ENCODE assay signal across 9 cellular contexts in the genomic region with DNA sequence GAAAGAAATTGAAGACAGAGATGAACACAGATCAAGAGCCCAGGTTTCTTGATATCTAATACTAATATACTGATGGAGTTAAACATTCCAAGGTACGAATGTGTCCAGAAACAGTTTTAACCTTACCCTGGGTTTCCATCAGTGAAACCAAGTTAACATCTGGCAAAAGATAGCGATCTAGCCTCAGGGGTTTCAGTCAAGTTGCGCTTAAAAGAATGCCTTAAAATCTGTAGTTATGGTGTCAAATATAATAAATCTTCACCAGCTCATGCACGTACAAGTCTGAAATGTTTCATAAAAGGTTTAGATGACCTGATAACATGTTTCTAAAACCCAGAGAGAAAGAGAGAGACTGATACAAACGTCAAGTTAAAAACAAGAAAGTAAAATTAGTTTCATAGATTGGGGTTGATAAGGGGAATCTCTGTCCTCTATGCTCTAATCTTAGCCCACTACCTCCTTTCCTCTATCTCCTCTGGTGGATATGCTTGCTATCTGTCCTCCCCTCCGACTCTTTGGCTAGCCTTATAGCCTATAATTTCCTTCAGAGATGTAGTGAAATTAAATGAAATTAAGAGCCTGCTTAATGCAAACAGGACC. TPM values are rescaled to one million over a fixed set of nuclear protein-coding genes. Genes with fewer than 3 reads are reported as not detected.
A peak's percentile ranks its signal among the peaks of the same experiment; 100 is the strongest.
DNase-seq lines count a peak whose midpoint lies in the region; ATAC-seq and TF ChIP-seq lines count a peak whose summit lies in the region.
"Had no signal": no experiment of that assay in that cellular context is flagged by ENCODE, and none has a peak within 500 bp of the region (broad histone marks: within the 10 kb centered on the region; RNA-seq: fewer than 3 reads in every experiment).

No MANE protein-coding gene starts in this region.

- CTCF ChIA-PET in CD4-positive, alpha-beta T cell (lab: Charles Lee) = interaction anchor here (1.5 to 2.0 kb wide), 3 partner anchors 11 to 23 kb away, joined by 4 to 10 read pairs (median 9); no protein-coding TSS in a partner anchor

- no peak for ATAC-seq in CD4-positive, alpha-beta T cell (ENCODE audit: poor library complexity)
- ATAC-seq in HG03135 (IDR thresholded peaks at IDR 0.05; ENCODE audit: unreplicated experiment) = no peak
- no peak for ATAC-seq in GM18505 (IDR thresholded peaks at IDR 0.05; ENCODE audit: unreplicated experiment)

- no peaks in the 10 kb centered on the region for H4K20me1 ChIP-seq in OCI-LY3 (ENCODE audit: insufficient read depth, low read length)

- TF ChIP-seq EP300 in ovary (IDR thresholded peaks at IDR 0.05) = no peak

- no peaks in the 10 kb centered on the region for H3K27me3 Mint-ChIP-seq in CD4-positive, alpha-beta T cell

- intact Hi-C loops in CD4-positive, alpha-beta T cell (cut with DNase I, micrococcal nuclease) = loop anchor here (1.0 to 2.0 kb wide), 7 partner anchors 11 to 84 kb away; a partner anchor contains a TSS
- intact Hi-C loops in dorsolateral prefrontal cortex (cut with DNase I) (loop anchor here (1.0 to 5.0 kb wide), 6 partner anchors 16 to 128 kb away; a partner anchor contains a TSS), ovary (cut with DNase I) (loop anchor here in 1 of 4 donors (1.0 kb wide), 1 partner anchor 16 kb away; no protein-coding TSS in a partner anchor)

- H3K27ac Mint-ChIP-seq in CD4-positive, alpha-beta T cell = peak overlapping the region; percentile 98

- peak overlapping the region; percentile 51 for H3K4me3 Mint-ChIP-seq in CD4-positive, alpha-beta T cell

- H3K9me3 ChIP-seq in CD4-positive, alpha-beta T cell (ENCODE audit: control insufficient read depth, low read length) = no peaks in the 10 kb centered on the region
- H3K9me3 ChIP-seq in OCI-LY3 (ENCODE audit: insufficient read depth, low read length) (no peaks in the 10 kb centered on the region), ovary (no peaks in the 10 kb centered on the region)

- H3K36me3 Mint-ChIP-seq in CD4-positive, alpha-beta T cell (ENCODE audit: low read depth) = no peaks in the 10 kb centered on the region

- H3K4me3 ChIP-seq in OCI-LY3 (ENCODE audit: low read length) (peak overlapping the region; percentile 80), dorsolateral prefrontal cortex (peak overlapping the region in 38 of 59 donors; percentile 47 to 78 (median 62)), ovary (no peak overlapping the region), H7 (ENCODE audit: insufficient read depth, low read depth, low read length) (no peak overlapping the region)

- H3K4me1 ChIP-seq in OCI-LY3 (ENCODE audit: low read length) (peaks cover 17% of the 10 kb centered on the region), ovary (ENCODE audit: insufficient read depth) (peaks cover 3% of the 10 kb centered on the region)

- peak overlapping the region; percentile 97 for H2AFZ ChIP-seq in OCI-LY3 (ENCODE audit: low read depth, low read length)

- 62 to 73% (median 67%) methylated on average over 6 of the region's 6 CpGs for WGBS in ovary, 3 donors

- H3K9ac ChIP-seq in OCI-LY3 (ENCODE audit: low read length) = peak overlapping the region; percentile 65

- DNase-seq in CD4-positive, alpha-beta T cell = no peak
- DNase-seq in dorsolateral prefrontal cortex (no peak), ovary (no peak), H7 (no peak)
- DNase-seq in activated CD4-positive, CD25-positive, alpha-beta regulatory T cell treated with anti-CD3 and anti-CD28 coated beads, Interleukin-2, amount 50 U/mL, for 72 hours = no peak
- DNase-seq: activated CD4-positive, CD25-positive, alpha-beta regulatory T cell had no signal

- no peak for TF ChIP-seq CTCF in CD4-positive, alpha-beta T cell (IDR thresholded peaks at IDR 0.05)
- no peak for TF ChIP-seq CTCF in OCI-LY3 (IDR thresholded peaks at IDR 0.05; ENCODE audit: low read depth, low read length)
- TF ChIP-seq CTCF in dorsolateral prefrontal cortex (IDR thresholded peaks at IDR 0.05 in 54 of 56, conservative IDR thresholded peaks at IDR 0.05 in 2 of 56; ENCODE audit: low read depth in 1 of 56, partially characterized antibody in 56 of 56) = no peak
- TF ChIP-seq CTCF in ovary (IDR thresholded peaks at IDR 0.05) = no peak

- H3K4me2 ChIP-seq in OCI-LY3 (ENCODE audit: low read length) = peak overlapping the region; percentile 88

- H3K27ac ChIP-seq in CD4-positive, alpha-beta T cell (ENCODE audit: low read depth, low read length) = peak overlapping the region; percentile 93
- H3K27ac ChIP-seq in OCI-LY3 (ENCODE audit: low read length) = no peak overlapping the region
- peak overlapping the region; percentile 68 to 100 (median 96) for H3K27ac ChIP-seq in dorsolateral prefrontal cortex
- H3K27ac ChIP-seq in ovary = peak overlapping the region; percentile 88 to 89

- no peaks in the 10 kb centered on the region for H3K79me2 ChIP-seq in OCI-LY3 (ENCODE audit: low read length)

- POLR2A ChIA-PET in CD4-positive, alpha-beta T cell (lab: Charles Lee) = interaction anchor here (1.5 to 3.1 kb wide), 3 partner anchors 11 to 35 kb away, joined by 17 to 69 read pairs (median 22); no protein-coding TSS in a partner anchor

- no peaks in the 10 kb centered on the region for H3K36me3 ChIP-seq in OCI-LY3 (replicated peaks; ENCODE audit: low read depth, low read length)
- no peaks in the 10 kb centered on the region for H3K36me3 ChIP-seq in ovary
- no peaks in the 10 kb centered on the region for H3K36me3 ChIP-seq in H7 (replicated peaks; ENCODE audit: control insufficient read depth, insufficient read depth, low read length)

- H3K4me1 Mint-ChIP-seq in CD4-positive, alpha-beta T cell (ENCODE audit: low read depth) = peaks cover 34% of the 10 kb centered on the region

- H3K27me3 ChIP-seq in CD4-positive, alpha-beta T cell (ENCODE audit: control insufficient read depth, insufficient read depth, low read length) = no peaks in the 10 kb centered on the region
- peaks cover 10% of the 10 kb centered on the region for H3K27me3 ChIP-seq in OCI-LY3 (ENCODE audit: low read depth, low read length)
- no peaks in the 10 kb centered on the region for H3K27me3 ChIP-seq in dorsolateral prefrontal cortex
- no peaks in the 10 kb centered on the region for H3K27me3 ChIP-seq in ovary
- H3K27me3 ChIP-seq in H7 (ENCODE audit: control insufficient read depth, insufficient read depth, low read length) = no peaks in the 10 kb centered on the region; the same call in 1 of the 2 replicates

- no peaks in the 10 kb centered on the region for H3K9me3 Mint-ChIP-seq in CD4-positive, alpha-beta T cell

- no peak for TF ChIP-seq POLR2A in ovary (IDR thresholded peaks at IDR 0.05)
- TF ChIP-seq POLR2A in GM18505 (IDR thresholded peaks at IDR 0.05; ENCODE audit: borderline replicate concordance, extremely low read depth, insufficient read depth, insufficient read length) = no peak

RNA-seq across cellular contexts. Expression of a gene that starts 18.6 kb away (rescaled TPM):
- total RNA-seq in CD4-positive, alpha-beta T cell = 1,000 to 10,000 TPM; 1,565 to 1,685 TPM
- 100 to 1,000 TPM in 38 of 120 experiments, 10 to 100 TPM in 81, 1 to 10 TPM in 1; 7.4 to 738 (median 68.8) TPM for total RNA-seq in dorsolateral prefrontal cortex
- total RNA-seq in ovary = 1,000 to 10,000 TPM in 2 of 7 donors, 100 to 1,000 TPM in 5; 115 to 2,019 (median 178) TPM
- 100 to 1,000 TPM; 129 to 499 TPM for polyA plus RNA-seq in ovary
- 14.2 and 217 TPM in 2 replicates for total RNA-seq in H7 (2014; rRNA removed; shearing (Covaris generic))

Comparison
In these comparisons a context has a peak if more than half of its experiments do, and no peak if none do; other contexts are left out.
1. H3K4me3 ChIP-seq: peak in OCI-LY3 (single experiment) and dorsolateral prefrontal cortex (38 of 59); none in ovary (single experiment) and H7 (single experiment).